ENCODE assay signal across 19 cellular contexts in the genomic region with DNA sequence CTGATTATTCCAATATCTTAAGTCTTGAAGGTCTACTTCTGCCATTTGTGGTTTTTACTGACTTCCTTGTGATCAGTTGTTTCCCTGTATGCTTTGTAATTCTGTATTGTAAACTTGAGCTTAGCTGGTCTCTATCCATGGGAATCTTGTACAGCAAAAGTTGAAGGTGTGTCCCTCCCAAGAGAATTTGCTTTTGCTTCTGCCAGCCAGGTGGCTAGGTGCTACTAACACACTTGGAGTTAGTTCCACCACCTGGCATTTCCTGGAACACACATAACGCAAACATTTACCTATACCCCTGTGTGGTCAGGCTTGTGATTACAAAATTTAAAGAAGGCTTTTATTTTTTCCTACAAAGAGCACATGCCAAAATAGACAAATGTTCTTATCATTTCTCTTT.
"Had no signal": no experiment of that assay in that cellular context is flagged by ENCODE, and none has a peak within 500 bp of the region (broad histone marks: within the 10 kb centered on the region; RNA-seq: fewer than 3 reads in every experiment).

No MANE protein-coding gene starts in this region.

- DNase-seq: activated B cell treated with CpG ODN at 0.5 μM for 24 hours; activated CD4-positive, alpha-beta T cell treated with anti-CD3 and anti-CD28 coated beads for 36 hours; activated CD4-positive, alpha-beta T cell treated with anti-CD3 and anti-CD28 coated beads, Interleukin-2, amount 50 U/mL, for 48 hours; activated CD8-positive, alpha-beta memory T cell treated with anti-CD3 and anti-CD28 coated beads, Interleukin-2, amount 50 U/mL, for 48 hours; activated naive CD4-positive, alpha-beta T cell; activated T-cell treated with anti-CD3 and anti-CD28 coated beads, Interleukin-2, amount 50 U/mL, for 4 hours; adrenal gland; central memory CD4-positive, alpha-beta T cell; dorsolateral prefrontal cortex; gastrocnemius medialis; hippocampal formation; mesenchymal stem cell; nucleus accumbens; right lobe of liver; stimulated activated CD4-positive, alpha-beta T cell treated with anti-CD3 and anti-CD28 coated beads, Interleukin-2, amount 100 ng/mL, for 24 hours; stimulated activated naive CD8-positive, alpha-beta T cell treated with anti-CD3 and anti-CD28 coated beads, Interleukin-15, amount 100 ng/mL, for 72 hours; trophoblast cell; uterus had no signal

- ATAC-seq: activated CD4-positive, alpha-beta T cell treated with anti-CD3 and anti-CD28 coated beads for 36 hours; activated T-cell treated with anti-CD3 and anti-CD28 coated beads, Interleukin-2, amount 50 U/mL, for 4 hours; gastrocnemius medialis; right lobe of liver; stimulated activated effector memory CD8-positive, alpha-beta T cell treated with anti-CD3 and anti-CD28 coated beads, Interleukin-12 subunit alpha, Interleukin-12 subunit beta, amount 100 ng/mL, for 72 hours; stimulated activated naive CD8-positive, alpha-beta T cell treated with anti-CD3 and anti-CD28 coated beads, Interleukin-15, amount 100 ng/mL, for 72 hours had no signal
